Comparison of ENCODE assay signal across 1 cellular context in the genomic region with DNA sequence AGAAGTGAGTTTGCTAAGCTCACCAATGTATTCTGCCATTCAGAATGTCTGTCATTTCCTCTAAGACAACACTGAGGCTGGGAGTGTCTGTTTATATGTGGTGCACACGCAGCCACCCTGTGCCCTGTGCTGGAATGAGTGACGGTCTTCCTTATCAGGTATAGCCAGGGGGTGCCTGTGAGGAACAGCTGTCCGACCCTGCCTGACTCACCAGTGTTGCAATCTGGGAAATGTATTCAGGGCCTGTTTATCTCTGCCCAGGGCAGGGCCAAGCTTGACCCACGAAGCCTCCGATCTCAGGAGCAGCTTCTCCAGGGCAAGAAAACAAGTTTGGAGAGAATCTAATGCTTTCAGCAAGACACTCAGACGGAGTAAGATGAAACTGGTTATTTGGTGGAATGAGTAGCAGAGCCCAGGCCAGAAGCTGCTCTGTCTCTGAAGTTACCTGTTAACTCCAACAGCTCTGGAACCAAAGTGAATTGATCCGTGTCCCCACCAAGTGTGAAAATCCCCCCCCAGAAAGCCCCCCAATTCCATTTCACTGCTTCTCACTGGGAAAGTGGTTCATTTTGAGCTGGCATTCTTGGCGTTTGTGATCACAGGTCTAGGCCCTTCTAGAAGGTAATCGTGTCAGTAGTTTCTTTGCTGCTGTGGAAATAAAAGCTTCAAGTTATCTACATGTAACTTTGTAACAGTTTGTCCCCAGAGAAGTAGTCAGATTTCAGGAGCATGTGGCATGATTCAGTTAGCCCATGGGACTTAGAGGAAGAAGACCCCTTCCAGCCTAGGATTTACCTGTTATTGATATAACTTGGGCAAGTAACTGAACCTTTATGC.
TF ChIP-seq lines count a peak whose summit lies in the region.

No MANE protein-coding gene starts in this region.

TF ChIP-seq in K562, 482 proteins besides CTCF, POLR2A, EP300 and RAD21 (continued from another document and continues in another):
- peak; percentile 100 for TF ChIP-seq HLTF (IDR thresholded peaks at IDR 0.05)
- TF ChIP-seq HCFC1 (IDR thresholded peaks at IDR 0.05; ENCODE audit: low read depth, low read length), result peak; percentile 70
- peak; percentile 79 for TF ChIP-seq GABPB1 (CRISPR knock-in tag; IDR thresholded peaks at IDR 0.05)
- peak; percentile 99 for TF ChIP-seq PHB2 (IDR thresholded peaks at IDR 0.05; ENCODE audit: low read depth)
- TF ChIP-seq PTRF (tag; IDR thresholded peaks at IDR 0.05), result 0 out of 2 replicates have a peak, but pooled peaks have one; percentile 13
- TF ChIP-seq GATA2 (CRISPR knock-in tag; IDR thresholded peaks at IDR 0.05), result peak; percentile 100
- no peak for TF ChIP-seq PRPF4 (IDR thresholded peaks at IDR 0.05; ENCODE audit: insufficient read depth, low read depth, low read length, poor library complexity, severe bottlenecking)
- TF ChIP-seq CBX1 (IDR thresholded peaks at IDR 0.05; ENCODE audit: low read depth), result peak; percentile 68; the same call in 1 of the 2 replicates
- peak in 1 of 2 experiments; percentile 85; a peak in 2 of 4 replicates for TF ChIP-seq ETV6 (IDR thresholded peaks at IDR 0.05; ENCODE audit: borderline replicate concordance in 1 of 2, low read depth in 2 of 2, low read length in 1 of 2)
- TF ChIP-seq ETV6 (CRISPR knock-in tag; IDR thresholded peaks at IDR 0.05; ENCODE audit: borderline replicate concordance), result no peak
- TF ChIP-seq JUN (IDR thresholded peaks at IDR 0.05; ENCODE audit: borderline replicate concordance, low read depth, low read length), result peak; percentile 100
- TF ChIP-seq JUN (CRISPR knock-in tag; IDR thresholded peaks at IDR 0.05; ENCODE audit: borderline replicate concordance), result peak; percentile 99
- peak; percentile 82 for TF ChIP-seq TEAD2 (tag; IDR thresholded peaks at IDR 0.05)
- TF ChIP-seq RCOR1 (IDR thresholded peaks at IDR 0.05; ENCODE audit: borderline replicate concordance in 1 of 2, low read depth in 2 of 2, low read length in 2 of 2), result peak; percentile 99 to 100
- TF ChIP-seq XRCC4 (IDR thresholded peaks at IDR 0.05; ENCODE audit: extremely low read depth, insufficient read depth, insufficient read length), result no peak
- no peak for TF ChIP-seq ZKSCAN3 (CRISPR knock-in tag; IDR thresholded peaks at IDR 0.05)
- no peak for TF ChIP-seq ZBTB8A (IDR thresholded peaks at IDR 0.05; ENCODE audit: partially characterized antibody)
- no peak for TF ChIP-seq SAFB (IDR thresholded peaks at IDR 0.05; ENCODE audit: borderline replicate concordance, low read depth, low read length)
- TF ChIP-seq, protein P1, sequence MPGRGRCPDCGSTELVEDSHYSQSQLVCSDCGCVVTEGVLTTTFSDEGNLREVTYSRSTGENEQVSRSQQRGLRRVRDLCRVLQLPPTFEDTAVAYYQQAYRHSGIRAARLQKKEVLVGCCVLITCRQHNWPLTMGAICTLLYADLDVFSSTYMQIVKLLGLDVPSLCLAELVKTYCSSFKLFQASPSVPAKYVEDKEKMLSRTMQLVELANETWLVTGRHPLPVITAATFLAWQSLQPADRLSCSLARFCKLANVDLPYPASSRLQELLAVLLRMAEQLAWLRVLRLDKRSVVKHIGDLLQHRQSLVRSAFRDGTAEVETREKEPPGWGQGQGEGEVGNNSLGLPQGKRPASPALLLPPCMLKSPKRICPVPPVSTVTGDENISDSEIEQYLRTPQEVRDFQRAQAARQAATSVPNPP (IDR thresholded peaks at IDR 0.05; ENCODE audit: borderline replicate concordance, insufficient read depth, insufficient read length), result no peak
- TF ChIP-seq ZC3H11A (IDR thresholded peaks at IDR 0.05; ENCODE audit: low read depth, low read length), result peak; percentile 76; the same call in 1 of the 2 replicates
- no peak for TF ChIP-seq PURB (CRISPR knock-in tag; IDR thresholded peaks at IDR 0.05; ENCODE audit: low read depth)
- no peak for TF ChIP-seq HNRNPLL (IDR thresholded peaks at IDR 0.05; ENCODE audit: low read depth, low read length, poor library complexity, severe bottlenecking)
- TF ChIP-seq DIDO1 (tag; IDR thresholded peaks at IDR 0.05; ENCODE audit: low read depth), result peak; percentile 59
- TF ChIP-seq, protein P2, sequence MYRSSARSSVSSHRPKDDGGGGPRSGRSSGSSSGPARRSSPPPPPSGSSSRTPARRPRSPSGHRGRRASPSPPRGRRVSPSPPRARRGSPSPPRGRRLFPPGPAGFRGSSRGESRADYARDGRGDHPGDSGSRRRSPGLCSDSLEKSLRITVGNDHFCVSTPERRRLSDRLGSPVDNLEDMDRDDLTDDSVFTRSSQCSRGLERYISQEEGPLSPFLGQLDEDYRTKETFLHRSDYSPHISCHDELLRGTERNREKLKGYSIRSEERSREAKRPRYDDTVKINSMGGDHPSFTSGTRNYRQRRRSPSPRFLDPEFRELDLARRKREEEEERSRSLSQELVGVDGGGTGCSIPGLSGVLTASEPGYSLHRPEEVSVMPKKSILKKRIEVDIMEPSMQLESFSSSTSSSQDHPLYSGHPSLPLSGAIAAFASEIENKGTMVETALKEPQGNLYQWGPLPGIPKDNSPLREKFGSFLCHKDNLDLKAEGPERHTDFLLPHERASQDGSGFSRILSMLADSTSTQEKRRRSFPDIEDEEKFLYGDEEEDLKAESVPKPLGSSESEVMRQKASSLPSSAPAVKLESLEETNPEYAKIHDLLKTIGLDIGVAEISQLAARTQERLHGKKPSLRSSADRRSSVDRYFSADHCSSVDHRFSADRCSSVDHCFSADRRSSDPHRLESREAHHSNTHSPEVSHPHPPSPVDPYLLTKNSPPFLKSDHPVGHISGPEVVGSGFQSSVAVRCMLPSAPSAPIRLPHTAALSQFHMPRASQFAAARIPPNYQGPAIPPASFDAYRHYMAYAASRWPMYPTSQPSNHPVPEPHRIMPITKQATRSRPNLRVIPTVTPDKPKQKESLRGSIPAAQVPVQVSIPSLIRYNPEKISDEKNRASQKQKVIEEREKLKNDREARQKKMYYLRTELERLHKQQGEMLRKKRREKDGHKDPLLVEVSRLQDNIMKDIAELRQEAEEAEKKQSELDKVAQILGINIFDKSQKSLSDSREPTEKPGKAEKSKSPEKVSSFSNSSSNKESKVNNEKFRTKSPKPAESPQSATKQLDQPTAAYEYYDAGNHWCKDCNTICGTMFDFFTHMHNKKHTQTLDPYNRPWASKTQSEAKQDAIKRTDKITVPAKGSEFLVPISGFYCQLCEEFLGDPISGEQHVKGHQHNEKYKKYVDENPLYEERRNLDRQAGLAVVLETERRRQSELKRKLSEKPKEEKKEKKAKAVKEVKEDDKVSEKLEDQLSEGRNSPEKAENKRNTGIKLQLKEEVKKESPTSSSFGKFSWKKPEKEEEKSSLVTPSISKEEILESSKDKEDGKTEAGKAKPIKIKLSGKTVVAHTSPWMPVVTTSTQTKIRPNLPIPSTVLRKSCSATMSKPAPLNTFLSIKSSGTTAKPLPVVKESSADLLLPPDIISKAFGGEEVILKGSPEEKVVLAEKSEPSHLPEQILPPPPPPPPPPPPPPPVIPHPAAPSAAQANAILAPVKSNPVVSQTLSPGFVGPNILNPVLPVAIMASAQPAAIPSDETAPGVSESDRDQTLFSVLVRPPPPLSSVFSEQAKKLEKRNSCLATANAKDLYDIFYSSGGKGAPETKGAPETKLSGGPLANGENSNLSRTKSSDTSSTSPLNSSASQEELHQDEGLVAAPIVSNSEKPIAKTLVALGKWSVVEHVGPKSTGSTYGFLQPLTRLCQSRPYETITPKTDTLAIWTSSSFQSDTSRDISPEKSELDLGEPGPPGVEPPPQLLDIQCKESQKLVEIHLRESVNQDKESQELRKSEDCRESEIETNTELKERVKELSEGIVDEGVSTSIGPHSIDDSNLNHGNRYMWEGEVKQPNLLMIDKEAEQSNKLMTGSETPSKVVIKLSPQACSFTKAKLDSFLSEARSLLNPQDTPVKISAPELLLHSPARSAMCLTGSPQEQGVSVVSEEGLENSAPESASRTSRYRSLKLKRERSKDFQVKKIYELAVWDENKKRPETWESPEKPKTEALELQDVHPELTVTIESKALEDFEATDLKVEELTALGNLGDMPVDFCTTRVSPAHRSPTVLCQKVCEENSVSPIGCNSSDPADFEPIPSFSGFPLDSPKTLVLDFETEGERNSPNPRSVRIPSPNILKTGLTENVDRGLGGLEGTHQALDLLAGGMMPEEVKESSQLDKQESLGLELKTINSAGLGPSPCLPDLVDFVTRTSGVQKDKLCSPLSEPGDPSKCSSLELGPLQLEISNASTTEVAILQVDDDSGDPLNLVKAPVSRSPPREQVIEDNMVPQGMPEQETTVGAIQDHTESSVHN (IDR thresholded peaks at IDR 0.05; ENCODE audit: borderline replicate concordance in 1 of 2, low read depth in 1 of 2), result peak; percentile 75 to 99; a peak in 3 of 4 replicates
- no peak for TF ChIP-seq POLR3G (IDR thresholded peaks at IDR 0.05; ENCODE audit: extremely low read depth, insufficient read length, insufficient replicate concordance)
- TF ChIP-seq ZBED1 (IDR thresholded peaks at IDR 0.05), result peak; percentile 98
- TF ChIP-seq ZNF232 (CRISPR knock-in tag; IDR thresholded peaks at IDR 0.05), result no peak
- no peak; the same call in 1 of the 2 replicates for TF ChIP-seq ZBTB40 (IDR thresholded peaks at IDR 0.05)
- TF ChIP-seq ZBTB40 (CRISPR knock-in tag; IDR thresholded peaks at IDR 0.05), result no peak
- no peak for TF ChIP-seq POLR2G (IDR thresholded peaks at IDR 0.05; ENCODE audit: low read depth, low read length)
- TF ChIP-seq TCFL5 (CRISPR knock-in tag; conservative IDR thresholded peaks at IDR 0.05), result no peak
- peak; percentile 73; the same call in 1 of the 2 replicates for TF ChIP-seq ZBTB34 (CRISPR knock-in tag; IDR thresholded peaks at IDR 0.05)
- TF ChIP-seq THRA (IDR thresholded peaks at IDR 0.05), result no peak
- peak; percentile 99 for TF ChIP-seq DMBX1 (CRISPR knock-in tag; IDR thresholded peaks at IDR 0.05; ENCODE audit: borderline replicate concordance)
- no peak for TF ChIP-seq ARHGAP35 (IDR thresholded peaks at IDR 0.05; ENCODE audit: partially characterized antibody)
- TF ChIP-seq CSDE1 (IDR thresholded peaks at IDR 0.05), result peak in 1 of 2 experiments; percentile 63; a peak in 1 of 4 replicates
